ENCODE assay signal across 1 cellular context in the genomic region with DNA sequence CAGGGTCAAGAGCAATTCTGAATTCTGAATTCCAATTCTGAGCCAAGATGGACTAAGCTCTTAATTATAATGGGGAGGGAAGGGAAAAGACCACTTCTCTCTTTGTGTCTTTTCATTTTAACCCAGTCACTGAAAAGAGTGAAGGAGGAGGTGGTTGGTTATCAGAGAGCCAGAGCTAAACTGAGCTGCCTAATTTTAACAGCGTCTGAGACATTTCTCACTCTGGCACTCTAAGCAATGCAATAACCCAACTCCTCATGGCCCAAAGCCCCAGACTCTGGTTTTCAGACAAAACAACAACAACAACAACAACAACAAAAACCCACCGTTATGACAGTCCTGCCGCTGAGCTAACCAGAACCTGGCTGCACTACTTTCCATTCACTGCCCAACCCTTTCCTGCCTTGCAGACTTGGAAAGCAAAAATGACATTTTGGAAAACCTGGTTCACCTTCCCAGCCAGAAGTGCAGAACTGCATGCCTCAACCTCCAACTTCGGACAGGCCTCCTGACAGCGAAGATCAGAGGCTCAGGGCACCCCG.
TF ChIP-seq lines count a peak whose summit lies in the region.

No MANE protein-coding gene starts in this region.

TF ChIP-seq in GM12878, 131 proteins besides CTCF, POLR2A, EP300 and RAD21:
- no peak for TF ChIP-seq CBX3 (IDR thresholded peaks at IDR 0.05; ENCODE audit: borderline replicate concordance, low read depth)
- TF ChIP-seq NFIC (IDR thresholded peaks at IDR 0.05; ENCODE audit: low read depth, low read length): no peak
- no peak for TF ChIP-seq NR2C1 (IDR thresholded peaks at IDR 0.05)
- TF ChIP-seq POLR2AphosphoS2 (IDR thresholded peaks at IDR 0.05; ENCODE audit: low read depth, low read length): no peak
- TF ChIP-seq KAT2A (conservative IDR thresholded peaks at IDR 0.05; ENCODE audit: control insufficient read depth, low read depth, low read length): no peak
- no peak for TF ChIP-seq SPI1 (IDR thresholded peaks at IDR 0.05; ENCODE audit: borderline replicate concordance, insufficient read depth, low read depth, low read length)
